ENCODE assay signal across 16 cellular contexts in genomic region chr21:45641480-45642035, GRCh38. TPM values are rescaled to one million over a fixed set of nuclear protein-coding genes. Genes with fewer than 3 reads are reported as not detected.
DNase-seq lines count a peak whose midpoint lies in the region; ATAC-seq and TF ChIP-seq lines count a peak whose summit lies in the region.
"Had no signal": no experiment of that assay in that cellular context is flagged by ENCODE, and none has a peak within 500 bp of the region (broad histone marks: within the 10 kb centered on the region; RNA-seq: fewer than 3 reads in every experiment).

No MANE protein-coding gene starts in this region.

- peak overlapping the region; percentile 12 for H3K4me3 Mint-ChIP-seq in central memory CD8-positive, alpha-beta T cell
- peak overlapping the region; percentile 25 for H3K4me3 Mint-ChIP-seq in nephron progenitor cell

- no peak overlapping the region for H3K9ac ChIP-seq in HUES6 (ENCODE audit: low read length)

- no peak overlapping the region for H3K27ac Mint-ChIP-seq in central memory CD8-positive, alpha-beta T cell (ENCODE audit: low read depth)
- H3K27ac Mint-ChIP-seq in nephron progenitor cell, result no peak overlapping the region

- H3K4me1 Mint-ChIP-seq in central memory CD8-positive, alpha-beta T cell, result peaks cover 6% of the 10 kb centered on the region
- H3K4me1 Mint-ChIP-seq in nephron progenitor cell, result no peaks in the 10 kb centered on the region

- H3K36me3 Mint-ChIP-seq in central memory CD8-positive, alpha-beta T cell (ENCODE audit: insufficient read depth), result peaks cover 7% of the 10 kb centered on the region
- H3K36me3 Mint-ChIP-seq in nephron progenitor cell (ENCODE audit: low read depth), result no peaks in the 10 kb centered on the region

- peaks cover 36% of the 10 kb centered on the region for H3K27me3 ChIP-seq in HUES6 (ENCODE audit: control insufficient read depth, insufficient read depth, low read length)

- H3K4me1 ChIP-seq in HUES6 (ENCODE audit: control insufficient read depth, insufficient read depth, low read length), result peaks cover 13% of the 10 kb centered on the region

- no peak for ATAC-seq in central memory CD8-positive, alpha-beta T cell (replicated peaks; ENCODE audit: extremely low read depth, poor library complexity, severe bottlenecking)
- no peak for ATAC-seq in HG03108 (IDR thresholded peaks at IDR 0.05; ENCODE audit: unreplicated experiment)
- no peak for ATAC-seq in GM18907 (IDR thresholded peaks at IDR 0.05; ENCODE audit: unreplicated experiment)
- ATAC-seq: heart left ventricle had no signal

- no peak for TF ChIP-seq CTCF in nephron progenitor cell (IDR thresholded peaks at IDR 0.05)

- peaks cover 24% of the 10 kb centered on the region for H3K27me3 Mint-ChIP-seq in central memory CD8-positive, alpha-beta T cell
- peaks cover 66% of the 10 kb centered on the region for H3K27me3 Mint-ChIP-seq in nephron progenitor cell (ENCODE audit: low read depth, poor library complexity)

- peak overlapping the region; percentile 51 for H3K4me3 ChIP-seq in HUES6 (ENCODE audit: low read depth, low read length)

- peaks cover 5% of the 10 kb centered on the region for H3K9me3 Mint-ChIP-seq in central memory CD8-positive, alpha-beta T cell
- H3K9me3 Mint-ChIP-seq in nephron progenitor cell, result no peaks in the 10 kb centered on the region

- DNase-seq in DMS53 (lab: John Stamatoyannopoulos, UW) (peak; percentile 68), DMS53 treated with DMSO at 0.1 percent for 48 hours (lab: John Stamatoyannopoulos, UW; ENCODE audit: unreplicated experiment) (no peak), nephron progenitor cell (no peak), cerebellum (ENCODE audit: low spot score) (no peak)
- no peak for DNase-seq in central memory CD8-positive, alpha-beta T cell (ENCODE audit: low spot score in 2 of 2)
- DNase-seq: activated CD4-positive, alpha-beta T cell treated with anti-CD3 and anti-CD28 coated beads for 1 hour; NCI-H1694; OCI-M1; stimulated activated CD4-positive, alpha-beta T cell treated with anti-CD3 and anti-CD28 coated beads, Interleukin-2, amount 100 ng/mL, for 48 hours; tibial artery had no signal

- H3K36me3 ChIP-seq in HUES6 (ENCODE audit: control insufficient read depth, insufficient read depth, low read length), result no peaks in the 10 kb centered on the region
- H3K36me3 ChIP-seq: heart left ventricle, tibial artery had no signal

- no peak overlapping the region for H3K27ac ChIP-seq in HUES6 (ENCODE audit: low read depth, low read length)
- H3K27ac ChIP-seq: 22Rv1, HL-60, tibial artery had no signal

- H3K9me3 ChIP-seq in HUES6 (ENCODE audit: control insufficient read depth, insufficient read depth, low read depth, low read length), result no peaks in the 10 kb centered on the region
- H3K9me3 ChIP-seq: heart left ventricle, tibial artery had no signal

RNA-seq across cellular contexts. Expression of gene PCBP3, which starts 2.0 kb away (rescaled TPM):
- 27.7 TPM for total RNA-seq in cerebellum
